ENCODE assay signal across 18 cellular contexts in the genomic region with DNA sequence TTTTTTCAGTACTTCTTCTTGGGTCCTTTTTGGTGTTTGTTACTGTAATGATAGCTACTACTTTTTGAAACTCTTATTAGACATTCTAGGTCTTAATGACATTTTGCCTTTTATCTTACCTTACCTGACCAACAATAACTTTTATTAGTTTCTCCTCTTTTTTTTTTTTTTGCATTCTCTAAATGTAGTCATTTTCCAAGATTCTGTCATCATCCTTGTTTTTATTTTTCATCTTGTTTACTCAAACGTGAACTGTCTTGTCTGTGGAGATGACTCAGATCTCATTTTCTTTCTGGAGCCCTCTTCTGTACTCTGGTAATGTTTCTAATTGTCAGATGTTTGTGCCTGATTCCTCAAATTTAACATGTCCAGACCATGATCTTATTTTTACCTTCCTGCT. TPM values are rescaled to one million over a fixed set of nuclear protein-coding genes. Genes with fewer than 3 reads are reported as not detected.
DNase-seq lines count a peak whose midpoint lies in the region; ATAC-seq and TF ChIP-seq lines count a peak whose summit lies in the region.
"Had no signal": no experiment of that assay in that cellular context is flagged by ENCODE, and none has a peak within 500 bp of the region (broad histone marks: within the 10 kb centered on the region; RNA-seq: fewer than 3 reads in every experiment).

No MANE protein-coding gene starts in this region.

- peaks cover 40% of the 10 kb centered on the region for H3K4me1 Mint-ChIP-seq in activated CD4-positive, alpha-beta T cell treated with anti-CD3 and anti-CD28 coated beads for 36 hours

- no peak for ATAC-seq in activated CD4-positive, alpha-beta T cell treated with anti-CD3 and anti-CD28 coated beads for 36 hours
- ATAC-seq: effector memory CD8-positive, alpha-beta T cell; left colon; SK-N-SH treated with all-trans-retinoic acid at 6 μM for 48 hours had no signal

- no peaks in the 10 kb centered on the region for H3K9me3 Mint-ChIP-seq in activated CD4-positive, alpha-beta T cell treated with anti-CD3 and anti-CD28 coated beads for 36 hours (ENCODE audit: low read depth)
- H3K9me3 Mint-ChIP-seq: activated naive CD8-positive, alpha-beta T cell treated with anti-CD3 and anti-CD28 coated beads, Interleukin-2, amount 10 ng/mL, durations not matched to agents 7 days and 5 days; effector memory CD8-positive, alpha-beta T cell had no signal

- no peak for TF ChIP-seq CTCF in Loucy (conservative IDR thresholded peaks at IDR 0.05; ENCODE audit: low read length)

- peaks cover 4% of the 10 kb centered on the region for H3K27me3 Mint-ChIP-seq in activated CD4-positive, alpha-beta T cell treated with anti-CD3 and anti-CD28 coated beads for 36 hours
- H3K27me3 Mint-ChIP-seq: activated naive CD8-positive, alpha-beta T cell treated with anti-CD3 and anti-CD28 coated beads, Interleukin-2, amount 10 ng/mL, durations not matched to agents 7 days and 5 days; effector memory CD8-positive, alpha-beta T cell had no signal

- H3K27me3 ChIP-seq in Loucy (ENCODE audit: insufficient read depth, low read length, poor library complexity, severe bottlenecking) (no peaks in the 10 kb centered on the region), skeletal muscle satellite cell (ENCODE audit: control insufficient read depth, insufficient read depth, low read length) (no peaks in the 10 kb centered on the region)

- H3K36me3 ChIP-seq in Loucy (ENCODE audit: insufficient read depth, low read length) (no peaks in the 10 kb centered on the region), skeletal muscle satellite cell (ENCODE audit: insufficient read depth, low read length) (no peaks in the 10 kb centered on the region)

- H2AFZ ChIP-seq in Loucy (ENCODE audit: low read length) = no peak overlapping the region

- intact Hi-C loops in activated CD4-positive, alpha-beta T cell treated with anti-CD3 and anti-CD28 coated beads for 36 hours (cut with DNase I, micrococcal nuclease) = loop anchor here (5.0 to 10.0 kb wide), 4 partner anchors 64 to 1089 kb away; partner anchors contain the start of genes ACKR2 (in 1 of the 2), HIGD1A (in 1 of the 2), KIAA1143 (in 1 of the 2) and KIF15 (in 1 of the 2)

- H3K9ac ChIP-seq in Loucy (ENCODE audit: low read depth, low read length, poor library complexity, severe bottlenecking) (peak overlapping the region; percentile 74), skeletal muscle satellite cell (ENCODE audit: low read depth, low read length) (no peak overlapping the region)

- no peaks in the 10 kb centered on the region for H3K36me3 Mint-ChIP-seq in activated CD4-positive, alpha-beta T cell treated with anti-CD3 and anti-CD28 coated beads for 36 hours (ENCODE audit: low read depth)

- peak overlapping the region; percentile 82 for H3K4me2 ChIP-seq in Loucy (ENCODE audit: low read depth, low read length, poor library complexity, severe bottlenecking)
- peak overlapping the region; percentile 99 for H3K4me2 ChIP-seq in skeletal muscle satellite cell (ENCODE audit: low read length)

- H3K4me3 ChIP-seq in Loucy (ENCODE audit: low read length, poor library complexity, severe bottlenecking) (peak overlapping the region; percentile 85), skeletal muscle satellite cell (ENCODE audit: low read length) (no peak overlapping the region)

- CTCF ChIA-PET in activated CD4-positive, alpha-beta T cell treated with anti-CD3 and anti-CD28 coated beads for 36 hours (lab: Charles Lee) = interaction anchor here (0.7 to 1.1 kb wide), 3 partner anchors 11 to 307 kb away, joined by 3 read pairs; no protein-coding TSS in a partner anchor

- H3F3A ChIP-seq in Loucy (ENCODE audit: low read depth) = no peaks in the 10 kb centered on the region

- POLR2A ChIA-PET in activated CD4-positive, alpha-beta T cell treated with anti-CD3 and anti-CD28 coated beads for 36 hours (lab: Charles Lee) = no interaction called here

- peak overlapping the region; percentile 55 for H3K27ac Mint-ChIP-seq in activated CD4-positive, alpha-beta T cell treated with anti-CD3 and anti-CD28 coated beads for 36 hours
- H3K27ac Mint-ChIP-seq: activated naive CD8-positive, alpha-beta T cell treated with anti-CD3 and anti-CD28 coated beads, Interleukin-2, amount 10 ng/mL, durations not matched to agents 7 days and 5 days; effector memory CD8-positive, alpha-beta T cell had no signal

- H3K9me3 ChIP-seq in Loucy (ENCODE audit: insufficient read depth, low read depth, low read length) (no peaks in the 10 kb centered on the region), skeletal muscle satellite cell (replicated peaks; ENCODE audit: low read length) (no peaks in the 10 kb centered on the region)
- H3K9me3 ChIP-seq: Caco-2 had no signal

- H3K4me1 ChIP-seq in Loucy (ENCODE audit: insufficient read depth, low read length, poor library complexity, severe bottlenecking) = peaks cover 56% of the 10 kb centered on the region
- H3K4me1 ChIP-seq in skeletal muscle satellite cell (ENCODE audit: control insufficient read depth, insufficient read depth, low read length) = peaks cover 40% of the 10 kb centered on the region

- TF ChIP-seq POLR2A in erythroblast (IDR thresholded peaks at IDR 0.05; ENCODE audit: low read length) = peak; percentile 26

- H3K79me2 ChIP-seq in Loucy (ENCODE audit: insufficient read depth, low read length) = peaks cover 62% of the 10 kb centered on the region

- no peak for DNase-seq in activated CD4-positive, alpha-beta T cell treated with anti-CD3 and anti-CD28 coated beads for 36 hours
- no peak for DNase-seq in activated CD4-positive, alpha-beta T cell treated with anti-CD3 and anti-CD28 coated beads, Interleukin-2, amount 50 U/mL, for 4 hours
- DNase-seq in erythroblast (lab: John Stamatoyannopoulos, UW) = peak in 1 of 2 experiments; percentile 60
- no peak for DNase-seq in HK-2 (ENCODE audit: unreplicated experiment)
- DNase-seq in NCI-H146 (lab: John Stamatoyannopoulos, UW) = no peak
- DNase-seq in activated CD4-positive, alpha-beta T cell treated with anti-CD3 and anti-CD28 coated beads for 4 hours = no peak
- DNase-seq: activated naive CD8-positive, alpha-beta T cell treated with anti-CD3 and anti-CD28 coated beads, Interleukin-2, amount 10 ng/mL, durations not matched to agents 7 days and 5 days; Caco-2; central memory CD4-positive, alpha-beta T cell; effector memory CD8-positive, alpha-beta T cell; head of caudate nucleus; left colon; NCI-H1105; NCI-H226; stimulated activated CD4-positive, alpha-beta T cell treated with anti-CD3 and anti-CD28 coated beads, Interleukin-4, amount 100 ng/mL, for 24 hours had no signal

- no peaks in the 10 kb centered on the region for H3K9me2 ChIP-seq in Loucy (replicated peaks; ENCODE audit: low read depth, low read length)

- H3K4me3 Mint-ChIP-seq in activated CD4-positive, alpha-beta T cell treated with anti-CD3 and anti-CD28 coated beads for 36 hours = no peak overlapping the region
- H3K4me3 Mint-ChIP-seq: activated naive CD8-positive, alpha-beta T cell treated with anti-CD3 and anti-CD28 coated beads, Interleukin-2, amount 10 ng/mL, durations not matched to agents 7 days and 5 days; effector memory CD8-positive, alpha-beta T cell had no signal

- no peaks in the 10 kb centered on the region for H4K20me1 ChIP-seq in Loucy (ENCODE audit: insufficient read depth, low read length, poor library complexity, severe bottlenecking)

RNA-seq across cellular contexts. Expression of gene ABHD5, which starts 2.9 kb away (rescaled TPM):
- total RNA-seq in activated CD4-positive, alpha-beta T cell treated with anti-CD3 and anti-CD28 coated beads for 36 hours = 1 to 10 TPM; 8.6 to 9.8 TPM
- total RNA-seq in skeletal muscle satellite cell (2012; rRNA removed) = 29.1 and 31.9 TPM in 2 replicates
